Comparison of ENCODE assay signal across 2 cellular contexts in the genomic region with DNA sequence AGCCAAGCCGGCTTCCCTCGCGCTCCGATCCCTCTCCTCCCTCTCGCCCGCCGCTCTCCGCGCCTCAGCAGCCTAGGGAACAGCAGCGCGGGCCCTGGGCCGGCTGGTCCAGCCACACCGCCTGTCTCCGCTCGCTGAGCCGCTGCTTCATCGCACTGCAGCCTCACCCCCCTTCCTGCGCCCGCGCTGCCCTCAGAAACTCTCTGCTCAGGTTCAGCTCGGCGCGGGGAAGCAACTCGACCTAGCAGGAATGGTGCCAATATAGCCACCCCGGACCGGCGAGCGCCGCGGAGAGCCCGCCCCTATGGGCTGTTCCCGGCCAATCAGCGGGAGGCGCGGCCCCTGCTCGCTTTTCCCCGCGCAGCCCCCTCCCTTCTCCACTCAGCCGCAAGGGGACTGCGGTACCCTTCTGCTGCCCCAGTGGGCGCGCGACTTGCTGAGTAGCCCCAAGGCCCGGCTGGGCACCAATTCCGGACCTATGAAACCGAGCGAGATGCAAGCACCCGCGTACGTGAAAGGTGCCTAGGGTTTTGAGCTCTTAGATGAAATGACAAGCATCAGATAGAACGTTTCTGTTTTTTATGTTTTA.
A peak's percentile ranks its signal among the peaks of the same experiment; 100 is the strongest.
TF ChIP-seq lines count a peak whose summit lies in the region.

ADAMTS20 (minus strand) TSS at position 233 of the 589 bp plus-strand sequence. CDS start 282 bp downstream, outside the sequence.

TF ChIP-seq in GM23338, 12 proteins besides CTCF, POLR2A, EP300 and RAD21 (continued from another document):
- TF ChIP-seq, protein P1, sequence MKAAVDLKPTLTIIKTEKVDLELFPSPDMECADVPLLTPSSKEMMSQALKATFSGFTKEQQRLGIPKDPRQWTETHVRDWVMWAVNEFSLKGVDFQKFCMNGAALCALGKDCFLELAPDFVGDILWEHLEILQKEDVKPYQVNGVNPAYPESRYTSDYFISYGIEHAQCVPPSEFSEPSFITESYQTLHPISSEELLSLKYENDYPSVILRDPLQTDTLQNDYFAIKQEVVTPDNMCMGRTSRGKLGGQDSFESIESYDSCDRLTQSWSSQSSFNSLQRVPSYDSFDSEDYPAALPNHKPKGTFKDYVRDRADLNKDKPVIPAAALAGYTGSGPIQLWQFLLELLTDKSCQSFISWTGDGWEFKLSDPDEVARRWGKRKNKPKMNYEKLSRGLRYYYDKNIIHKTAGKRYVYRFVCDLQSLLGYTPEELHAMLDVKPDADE (IDR thresholded peaks at IDR 0.05) = peak; percentile 15; the same call in 1 of the 2 replicates
- TF ChIP-seq ZNF462 (CRISPR knock-in tag; IDR thresholded peaks at IDR 0.05) = 0 out of 2 replicates have a peak, but pooled peaks have one; percentile 22
TF ChIP-seq in GM23338: peak in this region for 4.

TF ChIP-seq in SK-N-SH, 30 proteins besides CTCF, POLR2A, EP300 and RAD21 (continued from another document):
- TF ChIP-seq MEF2A (IDR thresholded peaks at IDR 0.05; ENCODE audit: borderline replicate concordance, low read depth) = no peak
- TF ChIP-seq ZBTB33 (IDR thresholded peaks at IDR 0.05; ENCODE audit: borderline replicate concordance, low read depth) = no peak
- no peak for TF ChIP-seq EZH2phosphoT487 (IDR thresholded peaks at IDR 0.05; ENCODE audit: borderline replicate concordance, low read depth)
- TF ChIP-seq POLR2AphosphoS5 (IDR thresholded peaks at IDR 0.05; ENCODE audit: low read depth, low read length) = no peak
- TF ChIP-seq YY1 (IDR thresholded peaks at IDR 0.05; ENCODE audit: low read depth) = no peak
- TF ChIP-seq, protein P2, sequence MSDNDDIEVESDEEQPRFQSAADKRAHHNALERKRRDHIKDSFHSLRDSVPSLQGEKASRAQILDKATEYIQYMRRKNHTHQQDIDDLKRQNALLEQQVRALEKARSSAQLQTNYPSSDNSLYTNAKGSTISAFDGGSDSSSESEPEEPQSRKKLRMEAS (IDR thresholded peaks at IDR 0.05; ENCODE audit: low read depth) = no peak
- no peak for TF ChIP-seq RCOR1 (IDR thresholded peaks at IDR 0.05; ENCODE audit: low read length)
- no peak for TF ChIP-seq JUND (IDR thresholded peaks at IDR 0.05)
- no peak for TF ChIP-seq TEAD4 (IDR thresholded peaks at IDR 0.05; ENCODE audit: borderline replicate concordance, insufficient read depth)
- TF ChIP-seq IRF3 (IDR thresholded peaks at IDR 0.05; ENCODE audit: low read depth, low read length) = no peak
- TF ChIP-seq RFX5 (IDR thresholded peaks at IDR 0.05; ENCODE audit: low read length) = no peak
- TF ChIP-seq NRF1 (IDR thresholded peaks at IDR 0.05; ENCODE audit: low read depth, low read length) = no peak
- TF ChIP-seq GATA2 (CRISPR knock-in tag; IDR thresholded peaks at IDR 0.05) = no peak
- no peak for TF ChIP-seq NFIC (IDR thresholded peaks at IDR 0.05; ENCODE audit: borderline replicate concordance)
